Comparison of ENCODE assay signal across 8 cellular contexts in genomic region chr11:63838682-63839507, GRCh38. TPM values are rescaled to one million over a fixed set of nuclear protein-coding genes. Genes with fewer than 3 reads are reported as not detected.
DNase-seq lines count a peak whose midpoint lies in the region; ATAC-seq and TF ChIP-seq lines count a peak whose summit lies in the region.

TSS of gene MARK2 (plus strand) at chr11:63839110. CDS start at chr11:63839507, 397 bp downstream.

- in situ Hi-C loops in endometrial microvascular endothelial cells (cut with HindIII; ENCODE audit: inconsistent ontology term, low pct_unique_long_range_greater_than_20kb, low sequenced_read_pairs) = no loop called here

- H3K4me3 ChIP-seq in HUES64 (ENCODE audit: low read length) (peak within 1 kb of the TSS; percentile 93), OCI-LY1 (ENCODE audit: low read depth, low read length, poor library complexity, severe bottlenecking) (peak within 1 kb of the TSS; percentile 98), mesodermal cell (ENCODE audit: extremely low read depth, insufficient read depth, low read length, poor library complexity, severe bottlenecking) (peak within 1 kb of the TSS; percentile 96)

- peaks cover 48% of the 10 kb centered on the region for H3K4me1 Mint-ChIP-seq in Calu3 (ENCODE audit: low read depth, unreplicated experiment)

- no peak within 1 kb of the TSS for H2AFZ ChIP-seq in OCI-LY1 (ENCODE audit: low read length)

- no peaks in the 10 kb centered on the region for H4K20me1 ChIP-seq in OCI-LY1 (ENCODE audit: insufficient read depth, low read length)

- intact Hi-C loops in Calu3 (cut with micrococcal nuclease; ENCODE audit: unreplicated experiment) = no loop called here

- H3K36me3 ChIP-seq in HUES64 (ENCODE audit: insufficient read depth, low read length) = 0 out of 2 replicates have a peak, but pooled peaks cover 4% of the 10 kb centered on the region
- H3K36me3 ChIP-seq in OCI-LY1 (ENCODE audit: insufficient read depth, low read length) = peaks cover 11% of the 10 kb centered on the region; the same call in 1 of the 2 replicates
- peaks cover 21% of the 10 kb centered on the region for H3K36me3 ChIP-seq in mesodermal cell (ENCODE audit: control insufficient read depth, insufficient read depth, low read length)

- CTCF ChIA-PET in Calu3 (lab: Charles Lee) = interaction anchor here (0.5 to 3.4 kb wide), 12 partner anchors 12 to 136 kb away, joined by 3 to 38 read pairs (median 4); no protein-coding TSS in a partner anchor

- no peaks in the 10 kb centered on the region for H3K27me3 Mint-ChIP-seq in Calu3 (ENCODE audit: unreplicated experiment)

- no TSS peak for BruUV-seq in Calu3 (replicated peaks; lab: Mats Ljungman, UMichigan)

- peaks cover 46% of the 10 kb centered on the region for H3K79me2 ChIP-seq in OCI-LY1 (ENCODE audit: insufficient read depth, low read length)

- no peaks in the 10 kb centered on the region for H3K9me2 ChIP-seq in OCI-LY1 (ENCODE audit: low read depth, low read length)

- peak; percentile 99 for DNase-seq in Calu3
- DNase-seq in activated CD8-positive, alpha-beta memory T cell treated with anti-CD3 and anti-CD28 coated beads, Interleukin-2, amount 50 U/mL, for 4 hours = peak; percentile 100
- DNase-seq in stimulated activated CD8-positive, alpha-beta memory T cell treated with anti-CD3 and anti-CD28 coated beads, Interleukin-15, amount 100 ng/mL, for 4 hours (ENCODE audit: low read depth in 2 of 2) = peak; percentile 98 to 99

- H3K27ac Mint-ChIP-seq in Calu3 (ENCODE audit: unreplicated experiment) = peak within 1 kb of the TSS; percentile 38

- H3K4me3 Mint-ChIP-seq in Calu3 (ENCODE audit: low read depth, unreplicated experiment) = peak within 1 kb of the TSS; percentile 75

- H3F3A ChIP-seq in OCI-LY1 (ENCODE audit: insufficient read depth, low read length) = no peaks in the 10 kb centered on the region

- H3K9me3 Mint-ChIP-seq in Calu3 (ENCODE audit: low read depth, unreplicated experiment) = no peaks in the 10 kb centered on the region

- WGBS in HUES64 = under 1% methylated on average over 99 of the region's 99 CpGs
- WGBS in mesodermal cell (ENCODE audit: insufficient coverage in 2 of 2), 2 experiments = 0% methylated on average over 63 to 81 of the region's 99 CpGs

- H3K27ac ChIP-seq in HUES64 (ENCODE audit: low read depth, low read length) (peak within 1 kb of the TSS; percentile 82; the same call in 1 of the 2 replicates), OCI-LY1 (ENCODE audit: low read depth, low read length, poor library complexity, severe bottlenecking) (peak within 1 kb of the TSS; percentile 83), mesodermal cell (ENCODE audit: low read depth, low read length, severe bottlenecking) (peak within 1 kb of the TSS; percentile 36)

- ATAC-seq in GM21447 (IDR thresholded peaks at IDR 0.05; ENCODE audit: unreplicated experiment) = peak; percentile 70

- H3K4me1 ChIP-seq in HUES64 (ENCODE audit: insufficient read depth, low read length) (peaks cover 37% of the 10 kb centered on the region), OCI-LY1 (ENCODE audit: insufficient read depth, low read length, severe bottlenecking) (peaks cover 41% of the 10 kb centered on the region), mesodermal cell (ENCODE audit: control insufficient read depth, insufficient read depth, low read length, poor library complexity, severe bottlenecking) (peaks cover 21% of the 10 kb centered on the region)

- H3K9ac ChIP-seq in HUES64 (ENCODE audit: low read depth, low read length) (peak within 1 kb of the TSS; percentile 86), OCI-LY1 (ENCODE audit: low read length) (peak within 1 kb of the TSS; percentile 99)

- H3K27me3 ChIP-seq in HUES64 (ENCODE audit: insufficient read depth, low read length) (no peaks in the 10 kb centered on the region), OCI-LY1 (ENCODE audit: insufficient read depth, low read length) (no peaks in the 10 kb centered on the region)

- TF ChIP-seq CTCF in Calu3 (IDR thresholded peaks at IDR 0.05; ENCODE audit: unreplicated experiment) (no peak), OCI-LY1 (IDR thresholded peaks at IDR 0.05; ENCODE audit: low read length) (no peak)

- no peaks in the 10 kb centered on the region for H3K9me3 ChIP-seq in HUES64 (ENCODE audit: insufficient read depth, low read depth, low read length)
- H3K9me3 ChIP-seq in OCI-LY1 (ENCODE audit: low read length) = no peaks in the 10 kb centered on the region
- H3K9me3 ChIP-seq in mesodermal cell (ENCODE audit: control insufficient read depth, low read length) = no peaks in the 10 kb centered on the region

- H3K36me3 Mint-ChIP-seq in Calu3 (ENCODE audit: insufficient read depth, unreplicated experiment) = peaks cover 48% of the 10 kb centered on the region

- H3K4me2 ChIP-seq in OCI-LY1 (ENCODE audit: low read length) = peak within 1 kb of the TSS; percentile 95

RNA-seq across cellular contexts. Expression of gene MARK2, which starts in this region (rescaled TPM):
- total RNA-seq in Calu3 (2022) = 63.1 and 71.2 TPM in 2 replicates
- polyA plus RNA-seq in HUES64 (2013, experiment 1 of 2) = 25.6 TPM
- polyA plus RNA-seq in HUES64 (2013, experiment 2 of 2) = 25.6 TPM
- total RNA-seq in endometrial microvascular endothelial cells (ENCODE audit: inconsistent ontology term) = 20.9 TPM
- polyA plus RNA-seq in mesodermal cell (2013, experiment 1 of 2) = 22.3 TPM
- polyA plus RNA-seq in mesodermal cell (2013, experiment 2 of 2) = 19.3 TPM

Comparison
In these comparisons a context has a peak if more than half of its experiments do, and no peak if none do; other contexts are left out.
1. Peak in every context shown above with its lines: DNase-seq, ATAC-seq, H3K4me3 ChIP-seq and H3K27ac ChIP-seq.